In genomic region chr19:42271861-42272534, GRCh38 we compare ENCODE assay signal across 18 cellular contexts. TPM values are rescaled to one million over a fixed set of nuclear protein-coding genes. Genes with fewer than 3 reads are reported as not detected.
A peak's percentile ranks its signal among the peaks of the same experiment; 100 is the strongest.
DNase-seq lines count a peak whose midpoint lies in the region; ATAC-seq, FAIRE-seq and TF ChIP-seq lines count a peak whose summit lies in the region.
"Had no signal": no experiment of that assay in that cellular context is flagged by ENCODE, and none has a peak within 500 bp of the region (broad histone marks: within the 10 kb centered on the region; RNA-seq: fewer than 3 reads in every experiment).

No MANE protein-coding gene starts in this region.

- ATAC-seq in GM19467 (IDR thresholded peaks at IDR 0.05; ENCODE audit: unreplicated experiment): no peak
- ATAC-seq: activated CD4-positive, CD25-positive, alpha-beta regulatory T cell treated with anti-CD3 and anti-CD28 coated beads, Interleukin-2, amount 50 U/mL, for 24 hours; Panc1; stimulated activated memory B cell treated with anti-CD40 and anti-IgM and Interleukin-4, amounts not matched to agents 10 μg/mL and 1 μg/mL and 100 μg/mL, for 72 hours had no signal

- H2AFZ ChIP-seq in Loucy (ENCODE audit: low read length): no peak overlapping the region

- intact Hi-C loops in kidney (cut with DNase I) (no loop called here), spleen (cut with DNase I; ENCODE audit: low total_unique reads) (no loop called here)

- H3K9me3 ChIP-seq in Loucy (ENCODE audit: insufficient read depth, low read depth, low read length) (no peaks in the 10 kb centered on the region), kidney (ENCODE audit: control insufficient read depth in 1 of 2, low read length in 2 of 2) (no peaks in the 10 kb centered on the region), spleen (no peaks in the 10 kb centered on the region), small intestine (ENCODE audit: control insufficient read depth, low read depth) (no peaks in the 10 kb centered on the region)

- H3K4me1 ChIP-seq in Loucy (ENCODE audit: insufficient read depth, low read length, poor library complexity, severe bottlenecking) (peaks cover 21% of the 10 kb centered on the region), kidney (ENCODE audit: control insufficient read depth in 1 of 2, insufficient read depth in 1 of 2, low read depth in 1 of 2, low read length in 2 of 2) (peaks cover 12 to 25% of the 10 kb centered on the region in 2 donors), spleen (peaks cover 44 to 84% (median 69%) of the 10 kb centered on the region in 6 donors), small intestine (ENCODE audit: control insufficient read depth in 2 of 2, insufficient read depth in 1 of 2, low read depth in 1 of 2, low read length in 1 of 2) (peaks cover 0 to 7% of the 10 kb centered on the region in 2 donors)

- H3K9ac ChIP-seq in Loucy (ENCODE audit: low read depth, low read length, poor library complexity, severe bottlenecking) (peak overlapping the region; percentile 89), kidney (ENCODE audit: low read length in 2 of 2) (no peak overlapping the region)

- 0 out of 2 replicates have a peak, but pooled peaks cover 3% of the 10 kb centered on the region for H3K36me3 ChIP-seq in Loucy (ENCODE audit: insufficient read depth, low read length)
- peaks cover 6 to 17% of the 10 kb centered on the region in 2 donors for H3K36me3 ChIP-seq in kidney (ENCODE audit: control insufficient read depth in 1 of 2, insufficient read depth in 2 of 2, low read length in 2 of 2)
- H3K36me3 ChIP-seq in spleen: peaks cover 0 to 55% (median 33%) of the 10 kb centered on the region in 6 donors
- peaks cover 3 to 7% of the 10 kb centered on the region in 2 donors for H3K36me3 ChIP-seq in small intestine (ENCODE audit: control insufficient read depth in 2 of 2, insufficient read depth in 2 of 2, low read length in 2 of 2)

- peak overlapping the region; percentile 100 for H3K4me2 ChIP-seq in Loucy (ENCODE audit: low read depth, low read length, poor library complexity, severe bottlenecking)

- no peak for TF ChIP-seq POLR2A in spleen (IDR thresholded peaks at IDR 0.05)

- TF ChIP-seq CTCF in Loucy (conservative IDR thresholded peaks at IDR 0.05; ENCODE audit: low read length): no peak
- no peak for TF ChIP-seq CTCF in kidney (IDR thresholded peaks at IDR 0.05; ENCODE audit: borderline replicate concordance, extremely low read depth, insufficient read depth)
- TF ChIP-seq CTCF in spleen (IDR thresholded peaks at IDR 0.05 in 8 of 11, conservative IDR thresholded peaks at IDR 0.05 in 3 of 11): no peak

- H3K27me3 ChIP-seq in Loucy (ENCODE audit: insufficient read depth, low read length, poor library complexity, severe bottlenecking) (no peaks in the 10 kb centered on the region), spleen (replicated peaks in 1 of 7) (no peaks in the 10 kb centered on the region), small intestine (ENCODE audit: control insufficient read depth in 2 of 2, insufficient read depth in 2 of 2, low read length in 2 of 2) (no peaks in the 10 kb centered on the region)

- H3K4me3 ChIP-seq in Loucy (ENCODE audit: low read length, poor library complexity, severe bottlenecking): no peak overlapping the region
- no peak overlapping the region for H3K4me3 ChIP-seq in kidney (ENCODE audit: low read length in 2 of 2)
- no peak overlapping the region for H3K4me3 ChIP-seq in spleen
- H3K4me3 ChIP-seq in small intestine (ENCODE audit: low read depth in 1 of 2, low read length in 2 of 2): no peak overlapping the region

- no peaks in the 10 kb centered on the region for H3K9me2 ChIP-seq in Loucy (replicated peaks; ENCODE audit: low read depth, low read length)

- DNase-seq in activated CD8-positive, alpha-beta memory T cell treated with anti-CD3 and anti-CD28 coated beads, Interleukin-2, amount 50 U/mL, for 4 hours: peak; percentile 15
- no peak for DNase-seq in activated CD8-positive, alpha-beta memory T cell treated with anti-CD3 and anti-CD28 coated beads, Interleukin-2, amount 50 U/mL, for 48 hours
- peak; percentile 73 for DNase-seq in kidney
- peak; percentile 83 for DNase-seq in spleen
- DNase-seq in small intestine: no peak
- no peak for DNase-seq in central memory CD4-positive, alpha-beta T cell
- DNase-seq: ACHN, activated gamma-delta T cell, KG1, NCI-H524, T-helper 1 cell had no signal

- H3K27ac ChIP-seq in kidney (ENCODE audit: low read depth in 2 of 2, low read length in 2 of 2): no peak overlapping the region
- peak overlapping the region in 3 of 8 donors; percentile 97 to 99 (median 98) for H3K27ac ChIP-seq in spleen
- no peak overlapping the region for H3K27ac ChIP-seq in small intestine (ENCODE audit: low read depth in 1 of 2, low read length in 1 of 2)

- peaks cover 33% of the 10 kb centered on the region for H3K79me2 ChIP-seq in Loucy (ENCODE audit: insufficient read depth, low read length)

- H3F3A ChIP-seq in Loucy (ENCODE audit: low read depth): no peaks in the 10 kb centered on the region

- WGBS in spleen, 5 donors: 81 to 94% (median 89%) methylated on average over 28 to 35 of the region's 35 CpGs
- 92 to 94% (median 93%) methylated on average over 29 to 35 of the region's 35 CpGs for WGBS in small intestine, 3 donors

- FAIRE-seq in kidney (lab: Jason Lieb, UNC) (no peak), small intestine (lab: Jason Lieb, UNC) (no peak)
- FAIRE-seq: bronchial epithelial cell, islet of Langerhans had no signal

- H4K20me1 ChIP-seq in Loucy (ENCODE audit: insufficient read depth, low read length, poor library complexity, severe bottlenecking): no peaks in the 10 kb centered on the region

RNA-seq across cellular contexts. Expression of gene CIC, which starts 2.9 kb away (rescaled TPM):
- 90.9 TPM for total RNA-seq in kidney
- 18.8 TPM for polyA plus RNA-seq in kidney (ENCODE audit: insufficient read depth, low read depth, low replicate concordance)
- total RNA-seq in spleen: 100 to 1,000 TPM in 1 of 7 donors, 10 to 100 TPM in 6; 63.8 to 100 (median 76.7) TPM
- 10 to 100 TPM; 12.5 to 43.6 (median 16.8) TPM for polyA plus RNA-seq in spleen
- 10 to 100 TPM; 14.1 to 29.8 (median 18.1) TPM for polyA plus RNA-seq in small intestine

RNA-seq across cellular contexts. Expression of gene ERF, which starts 17.1 kb away (rescaled TPM):
- total RNA-seq in kidney: 61.2 TPM
- 31.1 TPM for polyA plus RNA-seq in kidney (ENCODE audit: insufficient read depth, low read depth, low replicate concordance)
- total RNA-seq in spleen: 10 to 100 TPM; 36.8 to 73.1 (median 56.4) TPM
- polyA plus RNA-seq in spleen: 10 to 100 TPM; 13.5 to 49.7 (median 17.7) TPM
- polyA plus RNA-seq in small intestine: 10 to 100 TPM; 28.6 to 51.6 (median 31.8) TPM

RNA-seq across cellular contexts. Expression of gene GSK3A, which starts 29.6 kb away (rescaled TPM):
- 39.2 TPM for total RNA-seq in kidney
- polyA plus RNA-seq in kidney (ENCODE audit: insufficient read depth, low read depth, low replicate concordance): 57.3 TPM
- total RNA-seq in spleen: 10 to 100 TPM; 20.8 to 33.1 (median 31.1) TPM
- 10 to 100 TPM; 22.7 to 39.3 (median 26.4) TPM for polyA plus RNA-seq in spleen
- polyA plus RNA-seq in small intestine: 10 to 100 TPM; 48.5 to 70.9 (median 70.3) TPM

RNA-seq across cellular contexts. Expression of gene PRR19, which starts 29.9 kb away (rescaled TPM):
- total RNA-seq in kidney (0.47 TPM), spleen (1 to 10 TPM in 2 of 7 donors, under 1 TPM in 3, not detected in 2; 0.46 to 1.2 (median 0.60) TPM)
- polyA plus RNA-seq in kidney (ENCODE audit: insufficient read depth, low read depth, low replicate concordance) (0.71 TPM), spleen (under 1 TPM; 0.33 to 0.61 (median 0.49) TPM), small intestine (1 to 10 TPM in 1 of 3 donors, under 1 TPM in 2; 0.81 to 1.1 (median 0.97) TPM)
- total RNA-seq: bronchial epithelial cell had no signal

RNA-seq across cellular contexts. Expression of gene PAFAH1B3, which starts 30.4 kb away (rescaled TPM):
- total RNA-seq in kidney (22.0 TPM), spleen (10 to 100 TPM; 13.7 to 20.3 (median 15.5) TPM)
- polyA plus RNA-seq in kidney (ENCODE audit: insufficient read depth, low read depth, low replicate concordance) (38.3 TPM), spleen (10 to 100 TPM; 24.3 to 34.3 (median 29.9) TPM), small intestine (10 to 100 TPM; 16.3 to 49.4 (median 17.3) TPM)

Comparison
In these comparisons a context has a peak if more than half of its experiments do, and no peak if none do; other contexts are left out.
1. DNase-seq: peak in activated CD8-positive, alpha-beta memory T cell treated with anti-CD3 and anti-CD28 coated beads, Interleukin-2, amount 50 U/mL, for 4 hours (single experiment), kidney (single experiment) and spleen (single experiment); none in activated CD8-positive, alpha-beta memory T cell treated with anti-CD3 and anti-CD28 coated beads, Interleukin-2, amount 50 U/mL, for 48 hours (single experiment), small intestine (single experiment) and central memory CD4-positive, alpha-beta T cell (single experiment).